ENCODE assay signal across 9 cellular contexts in genomic region chr20:64161595-64162238, GRCh38. TPM values are rescaled to one million over a fixed set of nuclear protein-coding genes. Genes with fewer than 3 reads are reported as not detected.
DNase-seq lines count a peak whose midpoint lies in the region; ATAC-seq, FAIRE-seq and TF ChIP-seq lines count a peak whose summit lies in the region.
"Had no signal": no experiment of that assay in that cellular context is flagged by ENCODE, and none has a peak within 500 bp of the region (broad histone marks: within the 10 kb centered on the region; RNA-seq: fewer than 3 reads in every experiment).

No MANE protein-coding gene starts in this region.

- TF ChIP-seq CTCF in body of pancreas (IDR thresholded peaks at IDR 0.05), result no peak
- no peak for TF ChIP-seq CTCF in liver (IDR thresholded peaks at IDR 0.05; ENCODE audit: low read depth, low read length, missing input control)
- no peak for TF ChIP-seq CTCF in vagina (IDR thresholded peaks at IDR 0.05)

- H3K27ac ChIP-seq in body of pancreas (no peak overlapping the region), liver (ENCODE audit: low read depth in 1 of 2, low read length in 2 of 2) (no peak overlapping the region), vagina (no peak overlapping the region)
- H3K27ac ChIP-seq: epithelial cell of prostate had no signal

- H3K27me3 ChIP-seq in body of pancreas (no peaks in the 10 kb centered on the region), liver (ENCODE audit: control insufficient read depth in 4 of 4, insufficient read depth in 4 of 4, low read length in 3 of 4) (peaks cover 2 to 6% (median 5%) of the 10 kb centered on the region in 4 donors), vagina (no peaks in the 10 kb centered on the region)

- H3K9ac ChIP-seq in liver (ENCODE audit: low read depth in 1 of 2, low read length in 2 of 2), result no peak overlapping the region

- no peak for FAIRE-seq in GM12891 (lab: Jason Lieb, UNC)

- no peaks in the 10 kb centered on the region for H3K9me3 ChIP-seq in body of pancreas
- no peaks in the 10 kb centered on the region for H3K9me3 ChIP-seq in liver (ENCODE audit: control insufficient read depth in 4 of 4, low read length in 3 of 4)
- H3K9me3 ChIP-seq in vagina, result no peaks in the 10 kb centered on the region

- TF ChIP-seq RAD21 in liver (IDR thresholded peaks at IDR 0.05), result no peak

- DNase-seq in GM12891 (ENCODE audit: insufficient read length, low spot score) (peak; percentile 61), NCI-H2227 treated with DMSO at 0.1 percent for 48 hours (lab: John Stamatoyannopoulos, UW) (peak; percentile 69), body of pancreas (peak; percentile 53 to 60 (median 54)), cortex of kidney (lab: John Stamatoyannopoulos, UW) (no peak), vagina (ENCODE audit: extremely low spot score in 2 of 2) (no peak)

- ATAC-seq in body of pancreas (peak; percentile 77), HG03521 (IDR thresholded peaks at IDR 0.05; ENCODE audit: unreplicated experiment) (no peak), GM18505 (IDR thresholded peaks at IDR 0.05; ENCODE audit: unreplicated experiment) (no peak)

- WGBS in body of pancreas, 2 donors, result 13 to 15% methylated on average over 27 to 29 of the region's 29 CpGs
- WGBS in liver, result 17% methylated on average over 29 of the region's 29 CpGs

- TF ChIP-seq POLR2A in GM12891 (IDR thresholded peaks at IDR 0.05; ENCODE audit: low read depth, low read length) (no peak), body of pancreas (IDR thresholded peaks at IDR 0.05) (no peak), GM18505 (IDR thresholded peaks at IDR 0.05; ENCODE audit: borderline replicate concordance, extremely low read depth, insufficient read depth, insufficient read length) (no peak), vagina (IDR thresholded peaks at IDR 0.05) (no peak)

- no peak overlapping the region for H3K4me3 ChIP-seq in body of pancreas
- H3K4me3 ChIP-seq in liver (ENCODE audit: low read depth in 1 of 3, low read length in 3 of 3), result no peak overlapping the region
- no peak overlapping the region for H3K4me3 ChIP-seq in vagina

- H3K4me1 ChIP-seq in body of pancreas, result no peaks in the 10 kb centered on the region
- H3K4me1 ChIP-seq in liver (ENCODE audit: control insufficient read depth in 4 of 4, insufficient read depth in 4 of 4, low read length in 3 of 4), result no peaks in the 10 kb centered on the region
- H3K4me1 ChIP-seq in vagina, result no peaks in the 10 kb centered on the region

- intact Hi-C loops in body of pancreas (cut with DNase I) (no loop called here), vagina (cut with DNase I) (no loop called here)

- H3K36me3 ChIP-seq in body of pancreas (replicated peaks in 1 of 2; ENCODE audit: insufficient read depth in 1 of 2, low read depth in 2 of 2) (no peaks in the 10 kb centered on the region), liver (ENCODE audit: control insufficient read depth in 4 of 4, insufficient read depth in 3 of 4, low read depth in 1 of 4, low read length in 3 of 4) (no peaks in the 10 kb centered on the region), vagina (no peaks in the 10 kb centered on the region)

TF ChIP-seq in GM12891, 5 proteins besides CTCF, POLR2A, EP300 and RAD21:
- no peak for TF ChIP-seq POLR2AphosphoS5 (IDR thresholded peaks at IDR 0.05; ENCODE audit: low read depth, low read length)
- TF ChIP-seq PAX5 (IDR thresholded peaks at IDR 0.05; ENCODE audit: insufficient read depth, low read length, severe bottlenecking), result no peak
- no peak for TF ChIP-seq TAF1 (IDR thresholded peaks at IDR 0.05; ENCODE audit: low read depth, low read length)
- TF ChIP-seq SPI1 (IDR thresholded peaks at IDR 0.05; ENCODE audit: low read depth, low read length), result no peak
- TF ChIP-seq POU2F2 (IDR thresholded peaks at IDR 0.05; ENCODE audit: low read depth, low read length), result no peak

TF ChIP-seq in liver, 16 proteins besides CTCF, POLR2A, EP300 and RAD21:
- TF ChIP-seq ATF3 (IDR thresholded peaks at IDR 0.05), result no peak
- peak; percentile 5 to 46 for TF ChIP-seq HNF4A (conservative IDR thresholded peaks at IDR 0.05)
- no peak for TF ChIP-seq TAF1 (conservative IDR thresholded peaks at IDR 0.05)
- TF ChIP-seq YY1 (IDR thresholded peaks at IDR 0.05), result no peak
- peak; percentile 99 for TF ChIP-seq REST (IDR thresholded peaks at IDR 0.05)

RNA-seq across cellular contexts. Expression of gene MYT1, which starts 2.5 kb away (rescaled TPM):
- 0.44 TPM for polyA plus RNA-seq in GM12891 (2012; ENCODE audit: low read depth, missing spikeins)
- total RNA-seq in body of pancreas, result under 1 TPM in 1 of 2 donors, not detected in 1; 0.99 TPM
- 1 to 10 TPM in 1 of 2 donors, under 1 TPM in 1; under 0.01 to 6.5 TPM for total RNA-seq in liver
- under 1 TPM; 0.05 to 0.11 TPM for polyA plus RNA-seq in liver
- total RNA-seq in vagina, result not detected

RNA-seq across cellular contexts. Expression of gene NPBWR2, which starts 54.4 kb away (rescaled TPM):
- polyA plus RNA-seq in GM12891 (2012; ENCODE audit: low read depth, missing spikeins), result not detected
- not detected for total RNA-seq in body of pancreas
- not detected for total RNA-seq in liver
- not detected for polyA plus RNA-seq in liver
- total RNA-seq in vagina, result not detected

Comparison
In these comparisons a context has a peak if more than half of its experiments do, and no peak if none do; other contexts are left out.
1. DNase-seq: peak in GM12891 (single experiment), NCI-H2227 treated with DMSO at 0.1 percent for 48 hours (single experiment) and body of pancreas (4 of 4); none in cortex of kidney (single experiment) and vagina (0 of 2).